20 cellular contexts compared by ENCODE assay signal in genomic region chr4:181323061-181323460, GRCh38.
DNase-seq lines count a peak whose midpoint lies in the region; ATAC-seq and TF ChIP-seq lines count a peak whose summit lies in the region.
"Had no signal": no experiment of that assay in that cellular context is flagged by ENCODE, and none has a peak within 500 bp of the region (broad histone marks: within the 10 kb centered on the region; RNA-seq: fewer than 3 reads in every experiment).

No MANE protein-coding gene starts in this region.

- TF ChIP-seq EP300 in gastroesophageal sphincter (IDR thresholded peaks at IDR 0.05), result no peak

- no peak for TF ChIP-seq CTCF in gastroesophageal sphincter (IDR thresholded peaks at IDR 0.05)

- H3K36me3 ChIP-seq in gastroesophageal sphincter, result no peaks in the 10 kb centered on the region
- H3K36me3 ChIP-seq: Peyer's patch had no signal

- no peaks in the 10 kb centered on the region for H3K4me1 ChIP-seq in gastroesophageal sphincter
- H3K4me1 ChIP-seq: A549, Peyer's patch had no signal

- H3K9me3 ChIP-seq in gastroesophageal sphincter, result no peaks in the 10 kb centered on the region
- H3K9me3 ChIP-seq: A549, Peyer's patch had no signal

- ATAC-seq in GM18498 (IDR thresholded peaks at IDR 0.05; ENCODE audit: unreplicated experiment), result peak; percentile 92
- ATAC-seq in GM19397 (IDR thresholded peaks at IDR 0.05; ENCODE audit: unreplicated experiment), result peak; percentile 87
- peak; percentile 63 for ATAC-seq in HG02759 (IDR thresholded peaks at IDR 0.05; ENCODE audit: unreplicated experiment)
- ATAC-seq in HG03432 (IDR thresholded peaks at IDR 0.05; ENCODE audit: unreplicated experiment), result peak; percentile 91
- ATAC-seq in gastroesophageal sphincter, result no peak
- ATAC-seq in HG03439 (IDR thresholded peaks at IDR 0.05; ENCODE audit: unreplicated experiment), result no peak
- ATAC-seq: A549, sciatic nerve had no signal

- no peak for DNase-seq in NCI-H82 treated with DMSO at 0.1 percent for 48 hours (lab: John Stamatoyannopoulos, UW; ENCODE audit: unreplicated experiment)
- DNase-seq in stimulated activated CD4-positive, alpha-beta T cell treated with anti-CD3 and anti-CD28 coated beads, Interleukin-2, amount 100 ng/mL, for 48 hours, result no peak
- DNase-seq: activated B cell treated with CpG ODN at 0.5 μM for 24 hours; CD4-positive, CD25-positive, alpha-beta regulatory T cell; EL; erythroblast; glutamatergic neuron; NCI-H1694; NCI-H524; Peyer's patch; stimulated activated CD4-positive, alpha-beta T cell treated with anti-CD3 and anti-CD28 coated beads, Interleukin-4, amount 100 ng/mL, for 1 hour had no signal

- no peak overlapping the region for H3K27ac ChIP-seq in gastroesophageal sphincter
- H3K27ac ChIP-seq: A549, coronary artery, Peyer's patch had no signal

- no peak for TF ChIP-seq POLR2A in gastroesophageal sphincter (IDR thresholded peaks at IDR 0.05)

- no peaks in the 10 kb centered on the region for H3K27me3 ChIP-seq in gastroesophageal sphincter
- H3K27me3 ChIP-seq: Peyer's patch had no signal

- no peak overlapping the region for H3K4me3 ChIP-seq in gastroesophageal sphincter
- H3K4me3 ChIP-seq: A549, coronary artery, Peyer's patch had no signal

- 69 to 73% methylated on average over 2 of the region's 2 CpGs for WGBS in gastroesophageal sphincter (ENCODE audit: low coverage in 1 of 2), 2 donors

Comparison
In these comparisons a context has a peak if more than half of its experiments do, and no peak if none do; other contexts are left out.
1. ATAC-seq: peak in GM18498 (single experiment), GM19397 (single experiment), HG02759 (single experiment) and HG03432 (single experiment); none in gastroesophageal sphincter (single experiment) and HG03439 (single experiment).